Comparison of ENCODE assay signal across 1 cellular context in the genomic region with DNA sequence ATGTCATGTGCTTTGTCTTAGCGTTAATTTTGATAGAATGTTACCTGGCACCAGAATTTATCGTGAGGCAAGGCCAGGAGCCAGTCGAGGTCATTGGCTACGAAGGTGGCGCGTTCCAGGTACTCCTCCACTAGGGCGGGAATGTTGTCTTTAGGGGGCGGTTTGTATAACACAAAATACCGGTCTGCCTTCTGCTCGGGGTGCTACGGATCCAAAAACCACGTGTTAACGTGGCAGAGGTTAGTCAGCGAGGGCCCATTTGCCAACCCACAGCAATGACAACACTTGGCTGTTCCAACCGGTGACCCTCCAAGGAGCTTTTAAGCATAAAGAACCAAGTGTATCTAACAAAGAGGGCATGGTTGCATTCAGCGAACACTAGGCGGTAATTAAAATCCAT.
TF ChIP-seq lines count a peak whose summit lies in the region.

No MANE protein-coding gene starts in this region.

TF ChIP-seq in GM23338, 12 proteins besides CTCF, POLR2A, EP300 and RAD21:
- TF ChIP-seq POLR2AphosphoS5 (IDR thresholded peaks at IDR 0.05; ENCODE audit: low read depth) (no peak), EZH2phosphoT487 (IDR thresholded peaks at IDR 0.05; ENCODE audit: unreplicated experiment) (no peak), EZH2 (IDR thresholded peaks at IDR 0.05; ENCODE audit: low read depth, unreplicated experiment) (no peak), ETS1 (IDR thresholded peaks at IDR 0.05) (no peak), REST (IDR thresholded peaks at IDR 0.05; ENCODE audit: unreplicated experiment) (no peak), ZNF331 (CRISPR knock-in tag; IDR thresholded peaks at IDR 0.05; ENCODE audit: low read depth) (no peak), CREB1 (CRISPR knock-in tag; IDR thresholded peaks at IDR 0.05; ENCODE audit: low read depth) (no peak), ZNF462 (CRISPR knock-in tag; IDR thresholded peaks at IDR 0.05) (no peak), JUNB (IDR thresholded peaks at IDR 0.05; ENCODE audit: unreplicated experiment) (no peak), NANOG (IDR thresholded peaks at IDR 0.05; ENCODE audit: borderline replicate concordance) (no peak), ZNF114 (CRISPR knock-in tag; IDR thresholded peaks at IDR 0.05) (no peak), STAT1 (IDR thresholded peaks at IDR 0.05; ENCODE audit: unreplicated experiment) (no peak)
